In the genomic region with DNA sequence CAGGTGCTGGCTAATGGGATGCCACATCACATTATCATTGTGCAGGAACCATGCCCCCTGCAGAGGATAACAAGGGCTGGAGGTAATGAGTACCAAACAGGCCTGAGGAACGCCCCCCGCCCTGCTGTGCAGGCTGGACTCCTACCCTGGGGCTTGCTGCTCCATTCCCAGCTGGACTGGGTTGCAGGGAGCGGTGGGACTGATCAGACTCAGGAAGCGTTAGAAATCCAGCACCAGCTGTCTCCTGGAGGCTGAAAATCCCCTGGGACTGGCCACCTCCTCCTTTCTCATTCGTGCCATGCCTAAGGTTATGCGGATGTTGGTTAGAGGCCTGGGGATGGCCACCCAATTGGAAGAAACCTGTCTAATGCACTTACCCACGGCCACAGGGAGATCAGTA, we compare ENCODE assay signal across 22 cellular contexts.
DNase-seq lines count a peak whose midpoint lies in the region.
"Had no signal": no experiment of that assay in that cellular context is flagged by ENCODE, and none has a peak within 500 bp of the region (broad histone marks: within the 10 kb centered on the region; RNA-seq: fewer than 3 reads in every experiment).

No MANE protein-coding gene starts in this region.

- DNase-seq in DMS 273 (lab: John Stamatoyannopoulos, UW; ENCODE audit: unreplicated experiment) (peak; percentile 100), NCI-H2081 treated with DMSO at 0.1 percent for 48 hours (lab: John Stamatoyannopoulos, UW) (peak; percentile 93), NCI-H748 (lab: John Stamatoyannopoulos, UW; ENCODE audit: unreplicated experiment) (peak; percentile 92), iPS-NIHi11 (ENCODE audit: low spot score) (peak; percentile 37), AML-193 (lab: John Stamatoyannopoulos, UW) (no peak), germinal center (ENCODE audit: low spot score) (no peak), T-helper 9 cell (no peak), glomerular visceral epithelial cell (ENCODE audit: extremely low spot score) (no peak)
- DNase-seq: activated CD4-positive, alpha-beta T cell treated with anti-CD3 and anti-CD28 coated beads for 48 hours; activated CD8-positive, alpha-beta memory T cell treated with anti-CD3 and anti-CD28 coated beads, Interleukin-2, amount 10 ng/mL, durations not matched to agents 7 days and 5 days; activated naive CD8-positive, alpha-beta T cell treated with anti-CD3 and anti-CD28 coated beads, Interleukin-2, amount 10 ng/mL, durations not matched to agents 7 days and 5 days; DMS153; effector memory CD8-positive, alpha-beta T cell; esophagus squamous epithelium; GF-D8; mesenchymal stem cell; naive B cell; NCI-H1105 treated with DMSO at 0.1 percent for 48 hours; right cardiac atrium; stimulated activated CD4-positive, alpha-beta T cell treated with anti-CD3 and anti-CD28 coated beads, Interleukin-15, amount 100 ng/mL, for 24 hours; T-cell; uterus had no signal

Comparison
In these comparisons a context has a peak if more than half of its experiments do, and no peak if none do; other contexts are left out.
1. DNase-seq: peak in DMS 273 (single experiment), NCI-H2081 treated with DMSO at 0.1 percent for 48 hours (single experiment), NCI-H748 (single experiment) and iPS-NIHi11 (single experiment); none in AML-193 (0 of 2), germinal center (single experiment), T-helper 9 cell (single experiment) and glomerular visceral epithelial cell (single experiment).